In the genomic region with DNA sequence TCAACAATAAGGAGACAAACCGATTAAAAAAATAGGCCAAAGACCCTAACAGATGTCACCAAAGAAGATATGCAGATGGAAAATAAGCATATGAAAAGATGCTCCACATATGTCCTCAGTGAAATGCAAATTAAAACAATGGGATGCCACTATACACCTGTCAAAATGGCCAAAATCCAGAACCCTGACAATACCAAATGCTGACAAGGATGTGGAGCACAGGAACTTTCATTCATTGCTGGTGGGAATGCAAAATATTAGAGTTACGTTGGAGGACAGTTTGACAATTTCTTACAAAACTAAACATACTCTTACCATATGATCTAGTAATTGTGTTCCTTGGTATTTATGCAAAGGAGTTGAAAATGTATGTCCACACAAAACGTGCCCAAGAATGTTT, we compare ENCODE assay signal across 17 cellular contexts.
"Had no signal": no experiment of that assay in that cellular context is flagged by ENCODE, and none has a peak within 500 bp of the region (broad histone marks: within the 10 kb centered on the region; RNA-seq: fewer than 3 reads in every experiment).

No MANE protein-coding gene starts in this region.

- ATAC-seq: body of pancreas; gastroesophageal sphincter; naive thymus-derived CD8-positive, alpha-beta T cell; psoas muscle; sciatic nerve; SK-N-SH treated with all-trans-retinoic acid at 6 μM for 48 hours; stimulated activated naive B cell treated with anti-CD40 and anti-IgM and Interleukin-4, amounts not matched to agents 10 μg/mL and 1 μg/mL and 100 μg/mL, for 72 hours had no signal

- H3K4me3 ChIP-seq: body of pancreas, gastroesophageal sphincter had no signal

- DNase-seq: activated CD8-positive, alpha-beta memory T cell treated with anti-CD3 and anti-CD28 coated beads, Interleukin-2, amount 50 U/mL, for 4 hours; activated naive CD4-positive, alpha-beta T cell treated with anti-CD3 and anti-CD28 coated beads, Interleukin-2, amount 10 ng/mL, durations not matched to agents 7 days and 5 days; effector memory CD4-positive, alpha-beta T cell; kidney glomerular epithelial cell; naive thymus-derived CD8-positive, alpha-beta T cell; occipital lobe; psoas muscle; spleen; stimulated activated CD4-positive, alpha-beta T cell treated with anti-CD3 and anti-CD28 coated beads, Interleukin-1b, Interleukin-23, amount 100 ng/mL, for 48 hours; stimulated activated naive B cell treated with anti-CD40 and anti-IgM and Interleukin-4, amounts not matched to agents 10 μg/mL and 1 μg/mL and 100 μg/mL, for 72 hours; substantia nigra had no signal

- H3K27ac Mint-ChIP-seq: activated T-helper 2 cell treated with anti-CD3 and anti-CD28 coated beads, Interferon-gamma antibody, Interleukin-2, Interleukin-4, amounts not matched to agents 10 μg/mL and 5 μg/mL and 100 μg/mL, durations not matched to agents 14 hours and 24 hours and 36 hours; stimulated activated naive B cell treated with anti-CD40 and anti-IgM and Interleukin-4, amounts not matched to agents 10 μg/mL and 1 μg/mL and 100 μg/mL, for 72 hours; T-helper 1 cell treated with Interleukin-12 subunit alpha and Interleukin-12 subunit beta and Interleukin-4 antibody, amounts not matched to agents 30 μg/mL and 1 μg/mL, for 36 hours had no signal

- H3K27me3 Mint-ChIP-seq: naive thymus-derived CD8-positive, alpha-beta T cell; stimulated activated naive B cell treated with anti-CD40 and anti-IgM and Interleukin-4, amounts not matched to agents 10 μg/mL and 1 μg/mL and 100 μg/mL, for 72 hours had no signal

- H3K36me3 ChIP-seq: gastroesophageal sphincter had no signal

- H3K27ac ChIP-seq: gastroesophageal sphincter, psoas muscle, spleen had no signal

- H3K9me3 Mint-ChIP-seq: activated naive CD4-positive, alpha-beta T cell treated with anti-CD3 and anti-CD28 coated beads, Interleukin-2, amount 10 ng/mL, durations not matched to agents 7 days and 5 days; activated T-helper 2 cell treated with anti-CD3 and anti-CD28 coated beads, Interferon-gamma antibody, Interleukin-2, Interleukin-4, amounts not matched to agents 10 μg/mL and 5 μg/mL and 100 μg/mL, durations not matched to agents 14 hours and 24 hours and 36 hours; stimulated activated naive B cell treated with anti-CD40 and anti-IgM and Interleukin-4, amounts not matched to agents 10 μg/mL and 1 μg/mL and 100 μg/mL, for 72 hours; T-helper 1 cell treated with Interleukin-12 subunit alpha and Interleukin-12 subunit beta and Interleukin-4 antibody, amounts not matched to agents 30 μg/mL and 1 μg/mL, for 36 hours had no signal

- H3K27me3 ChIP-seq: body of pancreas, gastroesophageal sphincter, spleen had no signal

- H3K9me3 ChIP-seq: body of pancreas, gastroesophageal sphincter, psoas muscle, spleen had no signal
